Comparison of ENCODE assay signal across 9 cellular contexts in genomic region chr2:27681844-27682243, GRCh38. TPM values are rescaled to one million over a fixed set of nuclear protein-coding genes. Genes with fewer than 3 reads are reported as not detected.
DNase-seq lines count a peak whose midpoint lies in the region; ATAC-seq and TF ChIP-seq lines count a peak whose summit lies in the region.
"Had no signal": no experiment of that assay in that cellular context is flagged by ENCODE, and none has a peak within 500 bp of the region (broad histone marks: within the 10 kb centered on the region; RNA-seq: fewer than 3 reads in every experiment).

No MANE protein-coding gene starts in this region.

- H3F3A ChIP-seq in SK-N-SH (replicated peaks; ENCODE audit: insufficient read depth) = peaks cover 29% of the 10 kb centered on the region

- CTCF ChIA-PET in SK-N-SH (lab: Yijun Ruan, JAX) = interaction anchor here (1.0 to 17.5 kb wide), 17 partner anchors 8 to 799 kb away, joined by 3 to 333 read pairs (median 16); partner anchors contain the start of genes CCDC121, GPN1, PPM1G and SLC4A1AP

- DNase-seq in GM03348 (ENCODE audit: low spot score) (peak; percentile 29), SK-N-SH (no peak), SKM-1 (lab: John Stamatoyannopoulos, UW; ENCODE audit: unreplicated experiment) (no peak)
- DNase-seq: effector memory CD8-positive, alpha-beta T cell had no signal

- POLR2A ChIA-PET in SK-N-SH (lab: Yijun Ruan, JAX) = interaction anchor here (1.5 kb wide), 1 partner anchor 18 kb away, joined by 3 read pairs; the partner anchor contains the start of genes SLC4A1AP and SUPT7L

- no peaks in the 10 kb centered on the region for H3K9me3 ChIP-seq in SK-N-SH
- H3K9me3 ChIP-seq in skeletal muscle satellite cell (replicated peaks; ENCODE audit: low read length) = no peaks in the 10 kb centered on the region

- H3K4me1 ChIP-seq in SK-N-SH (ENCODE audit: control insufficient read depth in 1 of 2, insufficient read depth in 2 of 2, low read depth in 1 of 2, low read length in 1 of 2) (peaks cover 0 to 19% of the 10 kb centered on the region in 2 experiments; a peak in 2 of 4 replicates), skeletal muscle satellite cell (ENCODE audit: control insufficient read depth, insufficient read depth, low read length) (peaks cover 28% of the 10 kb centered on the region)

- 100% methylated on average over 1 of the region's 1 CpG for WGBS in SK-N-SH (ENCODE audit: low lambda C conversion rate)

- no peak for TF ChIP-seq EP300 in SK-N-SH (IDR thresholded peaks at IDR 0.05; ENCODE audit: borderline replicate concordance in 1 of 2, low read depth in 1 of 2, low read length in 1 of 2)

- no peak for TF ChIP-seq CTCF in SK-N-SH (IDR thresholded peaks at IDR 0.05)

- H3K4me2 ChIP-seq in SK-N-SH (peak overlapping the region; percentile 56), skeletal muscle satellite cell (ENCODE audit: low read length) (peak overlapping the region; percentile 60)

- no peaks in the 10 kb centered on the region for H3K9me2 ChIP-seq in SK-N-SH

- H3K27me3 ChIP-seq in SK-N-SH (ENCODE audit: insufficient read depth) = no peaks in the 10 kb centered on the region
- no peaks in the 10 kb centered on the region for H3K27me3 ChIP-seq in skeletal muscle satellite cell (ENCODE audit: control insufficient read depth, insufficient read depth, low read length)

- no peaks in the 10 kb centered on the region for H3K79me2 ChIP-seq in SK-N-SH (ENCODE audit: insufficient read depth)

- no peak overlapping the region for H3K4me3 ChIP-seq in SK-N-SH (ENCODE audit: low read depth in 2 of 2, low read length in 1 of 2)
- no peak overlapping the region for H3K4me3 ChIP-seq in skeletal muscle satellite cell (ENCODE audit: low read length)
- H3K4me3 ChIP-seq: K562 had no signal

- peaks cover 39 to 41% of the 10 kb centered on the region in 2 experiments for H3K36me3 ChIP-seq in SK-N-SH (replicated peaks in 1 of 2; ENCODE audit: control insufficient read depth in 1 of 2, insufficient read depth in 2 of 2, low read length in 1 of 2)
- peaks cover 38% of the 10 kb centered on the region for H3K36me3 ChIP-seq in skeletal muscle satellite cell (ENCODE audit: insufficient read depth, low read length)

- no peaks in the 10 kb centered on the region for H4K20me1 ChIP-seq in SK-N-SH (ENCODE audit: insufficient read depth)

- ATAC-seq in esophagus mucosa (peak; percentile 67), HG03095 (IDR thresholded peaks at IDR 0.05; ENCODE audit: unreplicated experiment) (no peak), HG03280 (IDR thresholded peaks at IDR 0.05; ENCODE audit: unreplicated experiment) (no peak)
- ATAC-seq: effector memory CD8-positive, alpha-beta T cell; K562 had no signal

- no peak for TF ChIP-seq RAD21 in SK-N-SH (IDR thresholded peaks at IDR 0.05; ENCODE audit: low read length)

- peak overlapping the region; percentile 18 to 93; a peak in 3 of 4 replicates for H3K27ac ChIP-seq in SK-N-SH (ENCODE audit: low read depth in 2 of 2, low read length in 1 of 2)

- peak overlapping the region; percentile 55 for H3K9ac ChIP-seq in SK-N-SH
- peak overlapping the region; percentile 72 for H3K9ac ChIP-seq in skeletal muscle satellite cell (ENCODE audit: low read depth, low read length)

- 0 out of 2 replicates have a peak overlapping the region, but pooled peaks have one; percentile 48 for H2AFZ ChIP-seq in SK-N-SH (ENCODE audit: low read depth)

TF ChIP-seq in SK-N-SH, 30 proteins besides CTCF, POLR2A, EP300 and RAD21:
- TF ChIP-seq JUND (IDR thresholded peaks at IDR 0.05) (no peak), IRF3 (IDR thresholded peaks at IDR 0.05; ENCODE audit: low read depth, low read length) (no peak), RXRA (IDR thresholded peaks at IDR 0.05; ENCODE audit: borderline replicate concordance, low read depth) (no peak), POLR2AphosphoS5 (IDR thresholded peaks at IDR 0.05; ENCODE audit: low read depth, low read length) (no peak)

RNA-seq across cellular contexts. Expression of gene SLC4A1AP, which starts 18.2 kb away (rescaled TPM):
- 9.4 and 9.8 TPM in 2 replicates for polyA plus RNA-seq in SK-N-SH (2012; rRNA removed)
- 10.6 and 13.9 TPM in 2 replicates for polyA plus RNA-seq in SK-N-SH (2012; cell fraction: cytosol; rRNA removed)
- polyA plus RNA-seq in SK-N-SH (2012; cell fraction: nucleus; rRNA removed) = 8.7 and 11.4 TPM in 2 replicates
- total RNA-seq in esophagus mucosa = 13.3 TPM
- 25.3 and 29.9 TPM in 2 replicates for total RNA-seq in skeletal muscle satellite cell (2012; rRNA removed)

RNA-seq across cellular contexts. Expression of gene SUPT7L, which starts 18.4 kb away (rescaled TPM):
- 49.7 and 69.3 TPM in 2 replicates for polyA plus RNA-seq in SK-N-SH (2012; rRNA removed)
- 28.3 and 33.5 TPM in 2 replicates for polyA plus RNA-seq in SK-N-SH (2012; cell fraction: cytosol; rRNA removed)
- polyA plus RNA-seq in SK-N-SH (2012; cell fraction: nucleus; rRNA removed) = 135 and 184 TPM in 2 replicates
- total RNA-seq in esophagus mucosa = 11.7 TPM
- 25.1 and 26.6 TPM in 2 replicates for total RNA-seq in skeletal muscle satellite cell (2012; rRNA removed)

RNA-seq across cellular contexts. Expression of gene GPN1, which starts 53.0 kb away (rescaled TPM):
- 74.0 and 92.8 TPM in 2 replicates for polyA plus RNA-seq in SK-N-SH (2012; rRNA removed)
- polyA plus RNA-seq in SK-N-SH (2012; cell fraction: cytosol; rRNA removed) = 97.6 and 100 TPM in 2 replicates
- polyA plus RNA-seq in SK-N-SH (2012; cell fraction: nucleus; rRNA removed) = 56.0 and 77.7 TPM in 2 replicates
- 26.5 TPM for total RNA-seq in esophagus mucosa
- total RNA-seq in skeletal muscle satellite cell (2012; rRNA removed) = 44.6 and 48.5 TPM in 2 replicates

RNA-seq across cellular contexts. Expression of gene CCDC121, which starts 53.0 kb away (rescaled TPM):
- polyA plus RNA-seq in SK-N-SH (2012; rRNA removed) = 2.3 and 2.7 TPM in 2 replicates
- 2.5 and 2.8 TPM in 2 replicates for polyA plus RNA-seq in SK-N-SH (2012; cell fraction: cytosol; rRNA removed)
- 2.8 and 3.3 TPM in 2 replicates for polyA plus RNA-seq in SK-N-SH (2012; cell fraction: nucleus; rRNA removed)
- 1.3 TPM for total RNA-seq in esophagus mucosa
- total RNA-seq in skeletal muscle satellite cell (2012; rRNA removed) = 0.25 and 1.1 TPM in 2 replicates
